ENCODE assay signal across 9 cellular contexts in genomic region chr16:29993903-29994612, GRCh38. TPM values are rescaled to one million over a fixed set of nuclear protein-coding genes. Genes with fewer than 3 reads are reported as not detected.
DNase-seq lines count a peak whose midpoint lies in the region; ATAC-seq and TF ChIP-seq lines count a peak whose summit lies in the region.
"Had no signal": no experiment of that assay in that cellular context is flagged by ENCODE, and none has a peak within 500 bp of the region (broad histone marks: within the 10 kb centered on the region; RNA-seq: fewer than 3 reads in every experiment).

No MANE protein-coding gene starts in this region.

- H3K27ac ChIP-seq in left ventricle myocardium inferior (replicated peaks) = no peak overlapping the region
- peak overlapping the region; percentile 2 for H3K27ac ChIP-seq in mesenchymal stem cell (ENCODE audit: low read length, poor library complexity, severe bottlenecking)
- H3K27ac ChIP-seq in vagina = peak overlapping the region; percentile 24

- no peak overlapping the region for H2AFZ ChIP-seq in mesenchymal stem cell (ENCODE audit: low read depth, low read length)

- H3K4me3 ChIP-seq in left ventricle myocardium inferior = peak overlapping the region; percentile 98
- peak overlapping the region in 1 of 2 experiments; percentile 98 for H3K4me3 ChIP-seq in mesenchymal stem cell (ENCODE audit: insufficient read depth in 1 of 2, low read depth in 1 of 2, low read length in 2 of 2)
- peak overlapping the region in 1 of 2 donors; percentile 91 for H3K4me3 ChIP-seq in vagina

- TF ChIP-seq CTCF in left ventricle myocardium inferior (IDR thresholded peaks at IDR 0.05; ENCODE audit: borderline replicate concordance) (no peak), vagina (IDR thresholded peaks at IDR 0.05) (no peak)

- no peak overlapping the region for H2BK15ac ChIP-seq in mesenchymal stem cell (ENCODE audit: low read depth, poor library complexity, severe bottlenecking)

- H3K27me3 ChIP-seq in left ventricle myocardium inferior (ENCODE audit: low read depth) = no peaks in the 10 kb centered on the region
- no peaks in the 10 kb centered on the region for H3K27me3 ChIP-seq in mesenchymal stem cell (ENCODE audit: control insufficient read depth in 1 of 2, insufficient read depth in 1 of 2, low read length in 2 of 2)
- no peaks in the 10 kb centered on the region for H3K27me3 ChIP-seq in vagina

- no peak overlapping the region for H3K14ac ChIP-seq in mesenchymal stem cell (ENCODE audit: low read length in 2 of 2)

- no peak overlapping the region for H3K18ac ChIP-seq in mesenchymal stem cell (ENCODE audit: low read depth in 1 of 2, low read length in 2 of 2)

- H2AK5ac ChIP-seq in mesenchymal stem cell (ENCODE audit: low read length, severe bottlenecking) = no peak overlapping the region

- no peak overlapping the region for H3K4me2 ChIP-seq in mesenchymal stem cell (ENCODE audit: low read length, poor library complexity, severe bottlenecking)

- no peak overlapping the region for H2BK120ac ChIP-seq in mesenchymal stem cell (ENCODE audit: low read depth, low read length)

- no peak overlapping the region for H4K91ac ChIP-seq in mesenchymal stem cell (ENCODE audit: low read length)

- H3K23ac ChIP-seq in mesenchymal stem cell (ENCODE audit: low read length in 2 of 2) = no peak overlapping the region

- intact Hi-C loops in left ventricle myocardium inferior (cut with micrococcal nuclease) (no loop called here), Right ventricle myocardium inferior (cut with DNase I) (loop anchor here (2.0 kb wide), 1 partner anchor 17 kb away; no protein-coding TSS in a partner anchor), vagina (cut with DNase I) (loop anchor here (2.0 kb wide), 1 partner anchor 19 kb away; no protein-coding TSS in a partner anchor)
- intact Hi-C loops in activated T-helper 2 cell treated with anti-CD3 and anti-CD28 coated beads, Interferon-gamma antibody, Interleukin-2, Interleukin-4, amounts not matched to agents 10 μg/mL and 5 μg/mL and 100 μg/mL, durations not matched to agents 14 hours and 24 hours and 36 hours (cut with micrococcal nuclease) = loop anchor here (10.0 kb wide), 1 partner anchor 129 kb away; the partner anchor contains the start of gene CDIPT

- no peak overlapping the region for H4K8ac ChIP-seq in mesenchymal stem cell (ENCODE audit: low read length)

- peak overlapping the region; percentile 92 for H3K9ac ChIP-seq in mesenchymal stem cell (ENCODE audit: low read length)

- WGBS in mesenchymal stem cell = 92% methylated on average over 9 of the region's 9 CpGs

- no peaks in the 10 kb centered on the region for H3K9me3 Mint-ChIP-seq in activated T-helper 2 cell treated with anti-CD3 and anti-CD28 coated beads, Interferon-gamma antibody, Interleukin-2, Interleukin-4, amounts not matched to agents 10 μg/mL and 5 μg/mL and 100 μg/mL, durations not matched to agents 14 hours and 24 hours and 36 hours

- H3K36me3 Mint-ChIP-seq in activated T-helper 2 cell treated with anti-CD3 and anti-CD28 coated beads, Interferon-gamma antibody, Interleukin-2, Interleukin-4, amounts not matched to agents 10 μg/mL and 5 μg/mL and 100 μg/mL, durations not matched to agents 14 hours and 24 hours and 36 hours (ENCODE audit: low read depth) = peaks cover 70% of the 10 kb centered on the region

- no peak overlapping the region for H3K4ac ChIP-seq in mesenchymal stem cell (ENCODE audit: low read depth in 1 of 2, low read length in 2 of 2)

- no peak overlapping the region for H2BK12ac ChIP-seq in mesenchymal stem cell (ENCODE audit: low read length in 2 of 2)

- H3K9me3 ChIP-seq in left ventricle myocardium inferior (replicated peaks) = no peaks in the 10 kb centered on the region
- no peaks in the 10 kb centered on the region for H3K9me3 ChIP-seq in mesenchymal stem cell (ENCODE audit: control insufficient read depth, low read length)
- no peaks in the 10 kb centered on the region for H3K9me3 ChIP-seq in vagina

- peak overlapping the region; percentile 98 for H3K4me3 Mint-ChIP-seq in activated T-helper 2 cell treated with anti-CD3 and anti-CD28 coated beads, Interferon-gamma antibody, Interleukin-2, Interleukin-4, amounts not matched to agents 10 μg/mL and 5 μg/mL and 100 μg/mL, durations not matched to agents 14 hours and 24 hours and 36 hours (ENCODE audit: low read depth)

- DNase-seq in left ventricle myocardium inferior (no peak), Right ventricle myocardium inferior (ENCODE audit: missing footprints) (no peak), mesenchymal stem cell (no peak), vagina (ENCODE audit: extremely low spot score in 2 of 2) (no peak), NCI-H1417 (lab: John Stamatoyannopoulos, UW) (no peak), NK-92 (lab: John Stamatoyannopoulos, UW; ENCODE audit: unreplicated experiment) (no peak)
- DNase-seq in activated T-helper 2 cell treated with anti-CD3 and anti-CD28 coated beads, Interferon-gamma antibody, Interleukin-2, Interleukin-4, amounts not matched to agents 10 μg/mL and 5 μg/mL and 100 μg/mL, durations not matched to agents 14 hours and 24 hours and 36 hours (ENCODE audit: low spot score) = no peak
- DNase-seq: DMS 273 treated with DMSO at 0.1 percent for 48 hours had no signal

- H3K27ac Mint-ChIP-seq in activated T-helper 2 cell treated with anti-CD3 and anti-CD28 coated beads, Interferon-gamma antibody, Interleukin-2, Interleukin-4, amounts not matched to agents 10 μg/mL and 5 μg/mL and 100 μg/mL, durations not matched to agents 14 hours and 24 hours and 36 hours = peak overlapping the region; percentile 25

- peaks cover 22% of the 10 kb centered on the region for H3K4me1 Mint-ChIP-seq in activated T-helper 2 cell treated with anti-CD3 and anti-CD28 coated beads, Interferon-gamma antibody, Interleukin-2, Interleukin-4, amounts not matched to agents 10 μg/mL and 5 μg/mL and 100 μg/mL, durations not matched to agents 14 hours and 24 hours and 36 hours (ENCODE audit: low read depth)

- no peak overlapping the region for H2BK5ac ChIP-seq in mesenchymal stem cell (ENCODE audit: low read depth, low read length, poor library complexity, severe bottlenecking)

- peaks cover 53% of the 10 kb centered on the region for H3K4me1 ChIP-seq in left ventricle myocardium inferior
- H3K4me1 ChIP-seq in mesenchymal stem cell (ENCODE audit: control insufficient read depth, insufficient read depth, low read depth, low read length) = peaks cover 14% of the 10 kb centered on the region
- peaks cover 24% of the 10 kb centered on the region for H3K4me1 ChIP-seq in vagina

- peaks cover 7% of the 10 kb centered on the region for H3K79me1 ChIP-seq in mesenchymal stem cell (replicated peaks; ENCODE audit: low read length, poor library complexity, severe bottlenecking)

- ATAC-seq in Right ventricle myocardium inferior = no peak
- ATAC-seq in GM19328 (IDR thresholded peaks at IDR 0.05; ENCODE audit: unreplicated experiment) = no peak

- H3K36me3 ChIP-seq in left ventricle myocardium inferior = peaks cover 62% of the 10 kb centered on the region
- peaks cover 43 to 54% of the 10 kb centered on the region in 2 experiments for H3K36me3 ChIP-seq in mesenchymal stem cell (ENCODE audit: control insufficient read depth in 1 of 2, insufficient read depth in 2 of 2, low read depth in 1 of 2, low read length in 2 of 2)
- peaks cover 0 to 29% of the 10 kb centered on the region in 2 donors for H3K36me3 ChIP-seq in vagina

- no peaks in the 10 kb centered on the region for H3K27me3 Mint-ChIP-seq in activated T-helper 2 cell treated with anti-CD3 and anti-CD28 coated beads, Interferon-gamma antibody, Interleukin-2, Interleukin-4, amounts not matched to agents 10 μg/mL and 5 μg/mL and 100 μg/mL, durations not matched to agents 14 hours and 24 hours and 36 hours (ENCODE audit: low read depth)

- no peak for TF ChIP-seq POLR2A in vagina (IDR thresholded peaks at IDR 0.05)

RNA-seq across cellular contexts. Expression of gene HIRIP3, which starts 1.4 kb away (rescaled TPM):
- total RNA-seq in left ventricle myocardium inferior (18.8 TPM), Right ventricle myocardium inferior (20.2 TPM), vagina (7.1 TPM)
- 40.3 and 40.7 TPM in 2 replicates for total RNA-seq in activated T-helper 2 cell treated with anti-CD3 and anti-CD28 coated beads, Interferon-gamma antibody, Interleukin-2, Interleukin-4, amounts not matched to agents 10 μg/mL and 5 μg/mL and 100 μg/mL, durations not matched to agents 14 hours and 24 hours and 36 hours
- polyA plus RNA-seq in mesenchymal stem cell (2013, experiment 1 of 2) = 4.0 TPM
- 4.7 TPM for polyA plus RNA-seq in mesenchymal stem cell (2013, experiment 2 of 2)

RNA-seq across cellular contexts. Expression of gene INO80E, which starts 2.0 kb away (rescaled TPM):
- total RNA-seq in left ventricle myocardium inferior = 29.0 TPM
- total RNA-seq in Right ventricle myocardium inferior = 32.4 TPM
- total RNA-seq in activated T-helper 2 cell treated with anti-CD3 and anti-CD28 coated beads, Interferon-gamma antibody, Interleukin-2, Interleukin-4, amounts not matched to agents 10 μg/mL and 5 μg/mL and 100 μg/mL, durations not matched to agents 14 hours and 24 hours and 36 hours = 112 and 119 TPM in 2 replicates
- 51.0 TPM for polyA plus RNA-seq in mesenchymal stem cell (2013, experiment 1 of 2)
- polyA plus RNA-seq in mesenchymal stem cell (2013, experiment 2 of 2) = 46.7 TPM
- total RNA-seq in vagina = 32.7 TPM

RNA-seq across cellular contexts. Expression of gene DOC2A, which starts 16.8 kb away (rescaled TPM):
- total RNA-seq in left ventricle myocardium inferior (0.66 TPM), Right ventricle myocardium inferior (0.35 TPM), vagina (2.2 TPM)
- total RNA-seq in activated T-helper 2 cell treated with anti-CD3 and anti-CD28 coated beads, Interferon-gamma antibody, Interleukin-2, Interleukin-4, amounts not matched to agents 10 μg/mL and 5 μg/mL and 100 μg/mL, durations not matched to agents 14 hours and 24 hours and 36 hours = 0.87 and 1.2 TPM in 2 replicates
- 0.22 TPM for polyA plus RNA-seq in mesenchymal stem cell (2013, experiment 1 of 2)
- 0.25 TPM for polyA plus RNA-seq in mesenchymal stem cell (2013, experiment 2 of 2)

RNA-seq across cellular contexts. Expression of gene TAOK2, which starts 20.4 kb away (rescaled TPM):
- 34.3 TPM for total RNA-seq in left ventricle myocardium inferior
- total RNA-seq in Right ventricle myocardium inferior = 32.7 TPM
- 36.0 and 36.5 TPM in 2 replicates for total RNA-seq in activated T-helper 2 cell treated with anti-CD3 and anti-CD28 coated beads, Interferon-gamma antibody, Interleukin-2, Interleukin-4, amounts not matched to agents 10 μg/mL and 5 μg/mL and 100 μg/mL, durations not matched to agents 14 hours and 24 hours and 36 hours
- 20.6 TPM for polyA plus RNA-seq in mesenchymal stem cell (2013, experiment 1 of 2)
- polyA plus RNA-seq in mesenchymal stem cell (2013, experiment 2 of 2) = 19.6 TPM
- 33.1 TPM for total RNA-seq in vagina

RNA-seq across cellular contexts. Expression of gene C16orf92, which starts 28.9 kb away (rescaled TPM):
- total RNA-seq in left ventricle myocardium inferior (not detected), Right ventricle myocardium inferior (not detected), vagina (not detected)
- total RNA-seq in activated T-helper 2 cell treated with anti-CD3 and anti-CD28 coated beads, Interferon-gamma antibody, Interleukin-2, Interleukin-4, amounts not matched to agents 10 μg/mL and 5 μg/mL and 100 μg/mL, durations not matched to agents 14 hours and 24 hours and 36 hours = not detected in 2 replicates
- polyA plus RNA-seq in mesenchymal stem cell (2013, experiment 1 of 2) = not detected
- not detected for polyA plus RNA-seq in mesenchymal stem cell (2013, experiment 2 of 2)
